Comparison of ENCODE assay signal across 9 cellular contexts in the genomic region with DNA sequence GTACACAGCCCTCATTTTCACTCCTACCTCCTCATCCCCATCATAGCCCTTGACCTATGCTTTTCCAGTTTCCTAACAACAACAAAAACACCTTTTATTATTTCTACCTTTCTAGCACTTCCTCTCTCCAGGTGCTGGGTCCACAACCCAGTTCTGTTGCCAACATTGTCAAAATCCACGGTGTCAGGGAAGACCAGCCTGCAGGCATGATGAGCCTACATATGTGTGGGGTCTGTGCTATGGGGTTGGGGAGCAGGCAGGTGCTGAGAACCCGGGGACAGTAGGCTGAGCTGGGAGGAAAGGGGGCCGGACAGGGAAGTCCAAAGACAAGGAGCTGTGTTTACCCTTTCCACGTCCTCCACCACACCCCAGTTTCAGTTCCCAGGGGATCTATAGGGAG. TPM values are rescaled to one million over a fixed set of nuclear protein-coding genes. Genes with fewer than 3 reads are reported as not detected.
DNase-seq lines count a peak whose midpoint lies in the region; ATAC-seq, FAIRE-seq and TF ChIP-seq lines count a peak whose summit lies in the region.
"Had no signal": no experiment of that assay in that cellular context is flagged by ENCODE, and none has a peak within 500 bp of the region (broad histone marks: within the 10 kb centered on the region; RNA-seq: fewer than 3 reads in every experiment).

No MANE protein-coding gene starts in this region.

- peak overlapping the region; percentile 83 for H3K4me3 ChIP-seq in PC-3 (ENCODE audit: low read length)
- peak overlapping the region; percentile 76 to 92 (median 88) for H3K4me3 ChIP-seq in endothelial cell of umbilical vein (replicated peaks in 1 of 3; ENCODE audit: insufficient read depth in 1 of 3, low read depth in 1 of 3, low read length in 3 of 3)

- H3K27me3 Mint-ChIP-seq in CD4-positive, alpha-beta T cell: no peaks in the 10 kb centered on the region
- no peaks in the 10 kb centered on the region for H3K27me3 Mint-ChIP-seq in osteocyte (ENCODE audit: unreplicated experiment)

- POLR2A ChIA-PET in CD4-positive, alpha-beta T cell (lab: Charles Lee): interaction anchor here (0.7 to 3.0 kb wide), 16 partner anchors 12 to 443 kb away, joined by 3 to 64 read pairs (median 4); a partner anchor contains a TSS
- POLR2A ChIA-PET in PC-3 (lab: Charles Lee; ENCODE audit: unreplicated experiment): interaction anchor here (0.6 to 2.0 kb wide), 4 partner anchors 47 to 391 kb away, joined by 3 to 8 read pairs (median 6); no protein-coding TSS in a partner anchor
- POLR2A ChIA-PET in endothelial cell of umbilical vein (lab: Charles Lee): interaction anchor here (0.7 to 1.4 kb wide), 2 partner anchors 102 to 309 kb away, joined by 3 read pairs; a partner anchor contains a TSS

- H3K4me3 Mint-ChIP-seq in CD4-positive, alpha-beta T cell: peak overlapping the region; percentile 94
- peak overlapping the region; percentile 98 for H3K4me3 Mint-ChIP-seq in osteocyte (ENCODE audit: unreplicated experiment)

- BruUV-seq in PC-3 (replicated peaks; lab: Mats Ljungman, UMichigan): no TSS peak
- BruUV-seq in endothelial cell of umbilical vein (replicated peaks; lab: Mats Ljungman, UMichigan): no TSS peak

- H3K9me1 ChIP-seq in endothelial cell of umbilical vein (replicated peaks; ENCODE audit: control insufficient read depth, extremely low read depth, insufficient read depth, low read length): no peaks in the 10 kb centered on the region

- peak overlapping the region; percentile 63 for H3K27ac ChIP-seq in CD4-positive, alpha-beta T cell (ENCODE audit: low read depth, low read length)
- H3K27ac ChIP-seq in PC-3 (ENCODE audit: low read length) (no peak overlapping the region), endothelial cell of umbilical vein (ENCODE audit: insufficient read depth, low read depth, low read length) (peak overlapping the region; percentile 52)

- CTCF ChIA-PET in CD4-positive, alpha-beta T cell (lab: Charles Lee): interaction anchor here (1.1 to 1.3 kb wide), 2 partner anchors 22 to 48 kb away, joined by 3 read pairs; no protein-coding TSS in a partner anchor
- CTCF ChIA-PET in PC-3 (lab: Charles Lee) (interaction anchor here (2.6 kb wide), 1 partner anchor 48 kb away, joined by 16 read pairs; a partner anchor contains a TSS), endothelial cell of umbilical vein (lab: Charles Lee) (interaction anchor here (1.4 to 6.2 kb wide), 6 partner anchors 33 to 438 kb away, joined by 4 to 272 read pairs (median 20); a partner anchor contains a TSS)

- no peak for FAIRE-seq in endothelial cell of umbilical vein (lab: Jason Lieb, UNC)

- H3K79me2 ChIP-seq in PC-3 (ENCODE audit: low read length): peaks cover 26% of the 10 kb centered on the region
- peaks cover 15% of the 10 kb centered on the region for H3K79me2 ChIP-seq in endothelial cell of umbilical vein (ENCODE audit: control insufficient read depth, insufficient read depth, low read length)

- peaks cover 47% of the 10 kb centered on the region for H3K36me3 Mint-ChIP-seq in CD4-positive, alpha-beta T cell (ENCODE audit: low read depth)
- peaks cover 15% of the 10 kb centered on the region for H3K36me3 Mint-ChIP-seq in osteocyte (ENCODE audit: unreplicated experiment)

- no peaks in the 10 kb centered on the region for H3K9me3 ChIP-seq in CD4-positive, alpha-beta T cell (ENCODE audit: control insufficient read depth, low read length)
- H3K9me3 ChIP-seq in PC-3 (ENCODE audit: low read length) (no peaks in the 10 kb centered on the region), endothelial cell of umbilical vein (replicated peaks; ENCODE audit: control insufficient read depth, insufficient read depth, low read length) (no peaks in the 10 kb centered on the region)

- ATAC-seq in CD4-positive, alpha-beta T cell (ENCODE audit: poor library complexity): no peak
- no peak for ATAC-seq in PC-3
- no peak for ATAC-seq in HG02759 (IDR thresholded peaks at IDR 0.05; ENCODE audit: unreplicated experiment)

- peaks cover 37% of the 10 kb centered on the region for H3K4me1 ChIP-seq in PC-3 (ENCODE audit: insufficient read depth, low read length)
- peaks cover 13% of the 10 kb centered on the region for H3K4me1 ChIP-seq in endothelial cell of umbilical vein (ENCODE audit: control insufficient read depth, extremely low read depth, insufficient read depth, low read length)

- peak overlapping the region; percentile 97 for H2AFZ ChIP-seq in PC-3 (ENCODE audit: low read length)
- peak overlapping the region; percentile 92 for H2AFZ ChIP-seq in endothelial cell of umbilical vein (ENCODE audit: low read depth, low read length)

- H4K20me1 ChIP-seq in PC-3 (ENCODE audit: low read length) (no peaks in the 10 kb centered on the region; the same call in 1 of the 2 replicates), endothelial cell of umbilical vein (replicated peaks; ENCODE audit: control insufficient read depth, extremely low read depth, insufficient read depth, low read length) (no peaks in the 10 kb centered on the region)

- H3K27me3 ChIP-seq in CD4-positive, alpha-beta T cell (ENCODE audit: control insufficient read depth, insufficient read depth, low read length): no peaks in the 10 kb centered on the region
- H3K27me3 ChIP-seq in PC-3 (ENCODE audit: low read length) (no peaks in the 10 kb centered on the region), endothelial cell of umbilical vein (ENCODE audit: control insufficient read depth in 2 of 2, insufficient read depth in 2 of 2, low read length in 2 of 2) (no peaks in the 10 kb centered on the region)

- no peaks in the 10 kb centered on the region for H3K9me2 ChIP-seq in PC-3 (replicated peaks; ENCODE audit: low read length)

- peaks cover 31% of the 10 kb centered on the region for H3K36me3 ChIP-seq in PC-3 (ENCODE audit: low read depth, low read length)
- peaks cover 14 to 16% of the 10 kb centered on the region in 2 experiments for H3K36me3 ChIP-seq in endothelial cell of umbilical vein (ENCODE audit: control insufficient read depth in 2 of 2, extremely low read depth in 1 of 2, insufficient read depth in 2 of 2, low read length in 2 of 2)

- no peaks in the 10 kb centered on the region for H3F3A ChIP-seq in PC-3 (ENCODE audit: low read length, unreplicated experiment)

- H3K9ac ChIP-seq in PC-3 (ENCODE audit: low read length) (peak overlapping the region; percentile 92), endothelial cell of umbilical vein (replicated peaks; ENCODE audit: extremely low read depth, insufficient read depth, low read length) (peak overlapping the region; percentile 88)

- dilution Hi-C loops in endothelial cell of umbilical vein (cut with MboI; ENCODE audit: extremely low pct_ligation_motif_present, low sequenced_read_pairs): no loop called here

- intact Hi-C loops in CD4-positive, alpha-beta T cell (cut with DNase I, micrococcal nuclease): loop anchor here (1.0 to 5.0 kb wide), 6 partner anchors 16 to 539 kb away; a partner anchor contains a TSS
- intact Hi-C loops in PC-3 (cut with micrococcal nuclease) (loop anchor here (1.0 to 2.0 kb wide), 2 partner anchors 15 to 46 kb away; no protein-coding TSS in a partner anchor), endothelial cell of umbilical vein (cut with micrococcal nuclease) (loop anchor here (1.0 to 5.0 kb wide), 2 partner anchors 16 to 539 kb away; a partner anchor contains a TSS)

- no peaks in the 10 kb centered on the region for H3K9me3 Mint-ChIP-seq in CD4-positive, alpha-beta T cell
- no peaks in the 10 kb centered on the region for H3K9me3 Mint-ChIP-seq in osteocyte (ENCODE audit: unreplicated experiment)

- no peak for DNase-seq in CD4-positive, alpha-beta T cell
- DNase-seq in PC-3 (no peak), endothelial cell of umbilical vein (ENCODE audit: low read depth, low spot score) (no peak), osteocyte (ENCODE audit: extremely low spot score, unreplicated experiment) (no peak), DMS53 treated with DMSO at 0.1 percent for 48 hours (lab: John Stamatoyannopoulos, UW; ENCODE audit: unreplicated experiment) (no peak), occipital lobe (lab: John Stamatoyannopoulos, UW) (no peak), Kasumi-1 (lab: John Stamatoyannopoulos, UW) (no peak)

- no peak for TF ChIP-seq POLR2A in endothelial cell of umbilical vein (IDR thresholded peaks at IDR 0.05; ENCODE audit: low read depth, low read length)

- peaks cover 55% of the 10 kb centered on the region for H3K4me1 Mint-ChIP-seq in CD4-positive, alpha-beta T cell (ENCODE audit: low read depth)
- peaks cover 18% of the 10 kb centered on the region for H3K4me1 Mint-ChIP-seq in osteocyte (ENCODE audit: unreplicated experiment)

- H3K4me2 ChIP-seq in PC-3 (ENCODE audit: low read length) (peak overlapping the region; percentile 94), endothelial cell of umbilical vein (ENCODE audit: insufficient read depth, low read length) (peak overlapping the region; percentile 96)

- TF ChIP-seq CTCF in CD4-positive, alpha-beta T cell (IDR thresholded peaks at IDR 0.05): no peak
- TF ChIP-seq CTCF in PC-3 (conservative IDR thresholded peaks at IDR 0.05; ENCODE audit: low read depth, low read length) (no peak), endothelial cell of umbilical vein (IDR thresholded peaks at IDR 0.05; ENCODE audit: extremely low read depth in 1 of 2, insufficient read depth in 1 of 2, low read depth in 1 of 2, low read length in 2 of 2) (no peak), osteocyte (IDR thresholded peaks at IDR 0.05) (no peak)

- peak overlapping the region; percentile 96 for H3K27ac Mint-ChIP-seq in CD4-positive, alpha-beta T cell
- peak overlapping the region; percentile 98 for H3K27ac Mint-ChIP-seq in osteocyte (ENCODE audit: unreplicated experiment)

RNA-seq across cellular contexts. Expression of a gene that starts 0.7 kb away (rescaled TPM):
- 100 to 1,000 TPM; 117 to 118 TPM for total RNA-seq in CD4-positive, alpha-beta T cell
- 86.5 and 89.5 TPM in 2 replicates for total RNA-seq in PC-3 (2014; rRNA removed)
- total RNA-seq in endothelial cell of umbilical vein: 48.6 and 54.5 TPM in 2 replicates
- 21.0 and 22.6 TPM in 2 replicates for polyA plus RNA-seq in endothelial cell of umbilical vein
- 29.9 and 34.0 TPM in 2 replicates for polyA plus RNA-seq in endothelial cell of umbilical vein (2011; cell fraction: cytosol; rRNA removed)
- polyA plus RNA-seq in endothelial cell of umbilical vein (2011; cell fraction: nucleus; rRNA removed): 44.3 and 50.8 TPM in 2 replicates
- 37.9 and 40.2 TPM in 2 replicates for polyA plus RNA-seq in endothelial cell of umbilical vein (2012)
- 34.4 and 36.6 TPM in 2 replicates for polyA minus RNA-seq in endothelial cell of umbilical vein
- polyA minus RNA-seq in endothelial cell of umbilical vein (2011; cell fraction: cytosol; rRNA and poly(A)+ RNA removed): 22.2 TPM
- 29.3 and 31.5 TPM in 2 replicates for polyA minus RNA-seq in endothelial cell of umbilical vein (2011; cell fraction: nucleus; rRNA and poly(A)+ RNA removed)
- total RNA-seq in osteocyte: 33.1 and 35.1 TPM in 2 replicates
- total RNA-seq in occipital lobe: 39.6 TPM

RNA-seq across cellular contexts. Expression of a gene that starts 3.1 kb away (rescaled TPM):
- not detected for total RNA-seq in CD4-positive, alpha-beta T cell
- total RNA-seq in PC-3 (2014; rRNA removed) (not detected in 2 replicates), endothelial cell of umbilical vein (not detected in 2 replicates), osteocyte (not detected in 2 replicates), occipital lobe (not detected)
- not detected in 2 replicates for polyA plus RNA-seq in endothelial cell of umbilical vein
- not detected in 2 replicates for polyA plus RNA-seq in endothelial cell of umbilical vein (2011; cell fraction: cytosol; rRNA removed)
- polyA plus RNA-seq in endothelial cell of umbilical vein (2011; cell fraction: nucleus; rRNA removed): not detected in 2 replicates
- not detected in 2 replicates for polyA plus RNA-seq in endothelial cell of umbilical vein (2012)
- polyA minus RNA-seq in endothelial cell of umbilical vein: not detected in 2 replicates
- not detected for polyA minus RNA-seq in endothelial cell of umbilical vein (2011; cell fraction: cytosol; rRNA and poly(A)+ RNA removed)
- polyA minus RNA-seq in endothelial cell of umbilical vein (2011; cell fraction: nucleus; rRNA and poly(A)+ RNA removed): not detected in 2 replicates
- total RNA-seq: left colon had no signal

RNA-seq across cellular contexts. Expression of a gene that starts 15.7 kb away (rescaled TPM):
- 10 to 100 TPM in 1 of 2 experiments, 1 to 10 TPM in 1; 9.2 to 10.1 TPM for total RNA-seq in CD4-positive, alpha-beta T cell
- total RNA-seq in PC-3 (2014; rRNA removed) (28.9 and 38.0 TPM in 2 replicates), endothelial cell of umbilical vein (21.8 and 22.2 TPM in 2 replicates), osteocyte (13.1 and 15.2 TPM in 2 replicates), occipital lobe (15.4 TPM)
- polyA plus RNA-seq in endothelial cell of umbilical vein: 17.6 and 18.8 TPM in 2 replicates
- 18.5 and 21.5 TPM in 2 replicates for polyA plus RNA-seq in endothelial cell of umbilical vein (2011; cell fraction: cytosol; rRNA removed)
- 30.4 and 34.3 TPM in 2 replicates for polyA plus RNA-seq in endothelial cell of umbilical vein (2011; cell fraction: nucleus; rRNA removed)
- 13.8 and 16.7 TPM in 2 replicates for polyA plus RNA-seq in endothelial cell of umbilical vein (2012)
- polyA minus RNA-seq in endothelial cell of umbilical vein: 15.1 and 19.9 TPM in 2 replicates
- polyA minus RNA-seq in endothelial cell of umbilical vein (2011; cell fraction: cytosol; rRNA and poly(A)+ RNA removed): 9.8 TPM
- polyA minus RNA-seq in endothelial cell of umbilical vein (2011; cell fraction: nucleus; rRNA and poly(A)+ RNA removed): 13.2 and 19.5 TPM in 2 replicates

RNA-seq across cellular contexts. Expression of a gene that starts 34.6 kb away (rescaled TPM):
- not detected for total RNA-seq in CD4-positive, alpha-beta T cell
- total RNA-seq in PC-3 (2014; rRNA removed): not detected in 2 replicates
- total RNA-seq in endothelial cell of umbilical vein: not detected in 2 replicates
- not detected in 2 replicates for polyA plus RNA-seq in endothelial cell of umbilical vein
- not detected in 2 replicates for polyA plus RNA-seq in endothelial cell of umbilical vein (2011; cell fraction: cytosol; rRNA removed)
- not detected in 2 replicates for polyA plus RNA-seq in endothelial cell of umbilical vein (2011; cell fraction: nucleus; rRNA removed)
- polyA plus RNA-seq in endothelial cell of umbilical vein (2012): not detected in 2 replicates
- polyA minus RNA-seq in endothelial cell of umbilical vein: not detected in 2 replicates
- not detected for polyA minus RNA-seq in endothelial cell of umbilical vein (2011; cell fraction: cytosol; rRNA and poly(A)+ RNA removed)
- polyA minus RNA-seq in endothelial cell of umbilical vein (2011; cell fraction: nucleus; rRNA and poly(A)+ RNA removed): not detected in 2 replicates
- not detected in 2 replicates for total RNA-seq in osteocyte
- not detected for total RNA-seq in occipital lobe
- total RNA-seq: left colon had no signal

RNA-seq across cellular contexts. Expression of a gene that starts 41.2 kb away (rescaled TPM):
- not detected for total RNA-seq in CD4-positive, alpha-beta T cell
- total RNA-seq in PC-3 (2014; rRNA removed): not detected in 2 replicates
- not detected in 2 replicates for total RNA-seq in endothelial cell of umbilical vein
- polyA plus RNA-seq in endothelial cell of umbilical vein: not detected in 2 replicates
- polyA plus RNA-seq in endothelial cell of umbilical vein (2011; cell fraction: cytosol; rRNA removed): not detected in 2 replicates
- not detected in 2 replicates for polyA plus RNA-seq in endothelial cell of umbilical vein (2011; cell fraction: nucleus; rRNA removed)
- polyA plus RNA-seq in endothelial cell of umbilical vein (2012): not detected in 2 replicates
- polyA minus RNA-seq in endothelial cell of umbilical vein: not detected in 2 replicates
- not detected for polyA minus RNA-seq in endothelial cell of umbilical vein (2011; cell fraction: cytosol; rRNA and poly(A)+ RNA removed)
- polyA minus RNA-seq in endothelial cell of umbilical vein (2011; cell fraction: nucleus; rRNA and poly(A)+ RNA removed): not detected in 2 replicates
- not detected in 2 replicates for total RNA-seq in osteocyte
- not detected for total RNA-seq in occipital lobe
- total RNA-seq: left colon had no signal
